In genomic region chr2:134679740-134680139, GRCh38 we compare ENCODE assay signal across 13 cellular contexts. TPM values are rescaled to one million over a fixed set of nuclear protein-coding genes. Genes with fewer than 3 reads are reported as not detected.
DNase-seq lines count a peak whose midpoint lies in the region; ATAC-seq and TF ChIP-seq lines count a peak whose summit lies in the region.
"Had no signal": no experiment of that assay in that cellular context is flagged by ENCODE, and none has a peak within 500 bp of the region (broad histone marks: within the 10 kb centered on the region; RNA-seq: fewer than 3 reads in every experiment).

No MANE protein-coding gene starts in this region.

- peaks cover 0 to 3% (median 0%) of the 10 kb centered on the region in 7 donors for H3K9me3 Mint-ChIP-seq in CD4-positive, CD25-positive, alpha-beta regulatory T cell
- H3K9me3 Mint-ChIP-seq in activated CD4-positive, alpha-beta T cell treated with anti-CD3 and anti-CD28 coated beads, Interleukin-2, amount 10 ng/mL, durations not matched to agents 7 days and 5 days: peaks cover 17% of the 10 kb centered on the region

- peak overlapping the region in 2 of 3 donors; percentile 12 to 80 for H3K27ac Mint-ChIP-seq in CD4-positive, CD25-positive, alpha-beta regulatory T cell
- H3K27ac Mint-ChIP-seq in activated CD4-positive, alpha-beta T cell treated with anti-CD3 and anti-CD28 coated beads, Interleukin-2, amount 10 ng/mL, durations not matched to agents 7 days and 5 days: peak overlapping the region; percentile 26

- no peaks in the 10 kb centered on the region for H3K27me3 Mint-ChIP-seq in CD4-positive, CD25-positive, alpha-beta regulatory T cell
- peaks cover 15% of the 10 kb centered on the region for H3K27me3 Mint-ChIP-seq in activated CD4-positive, alpha-beta T cell treated with anti-CD3 and anti-CD28 coated beads, Interleukin-2, amount 10 ng/mL, durations not matched to agents 7 days and 5 days

- H3K4me1 ChIP-seq in CD4-positive, CD25-positive, alpha-beta regulatory T cell (ENCODE audit: control insufficient read depth, insufficient read depth, low read length, poor library complexity, severe bottlenecking): peaks cover 52% of the 10 kb centered on the region

- no peak overlapping the region for H3K27ac ChIP-seq in CD4-positive, CD25-positive, alpha-beta regulatory T cell (ENCODE audit: insufficient read depth, low read length, poor library complexity, severe bottlenecking)
- peak overlapping the region; percentile 54 for H3K27ac ChIP-seq in KOPT-K1 (ENCODE audit: low read depth, low read length, poor library complexity, severe bottlenecking)
- H3K27ac ChIP-seq: Peyer's patch, skin epidermis had no signal

- peak; percentile 67 to 88 for ATAC-seq in CD4-positive, CD25-positive, alpha-beta regulatory T cell (ENCODE audit: low read depth in 2 of 2)
- ATAC-seq in HG03196 (IDR thresholded peaks at IDR 0.05; ENCODE audit: unreplicated experiment) (no peak), HG02852 (IDR thresholded peaks at IDR 0.05; ENCODE audit: unreplicated experiment) (no peak)
- ATAC-seq: body of pancreas, GM12878 had no signal

- no peaks in the 10 kb centered on the region for H3K36me3 ChIP-seq in CD4-positive, CD25-positive, alpha-beta regulatory T cell (ENCODE audit: control insufficient read depth, insufficient read depth, low read length)
- no peaks in the 10 kb centered on the region for H3K36me3 ChIP-seq in KOPT-K1 (ENCODE audit: insufficient read depth, low read length)
- H3K36me3 ChIP-seq: Peyer's patch had no signal

- DNase-seq in CD4-positive, CD25-positive, alpha-beta regulatory T cell: peak in 2 of 3 donors; percentile 49 to 71
- peak; percentile 57 for DNase-seq in activated CD4-positive, alpha-beta T cell treated with anti-CD3 and anti-CD28 coated beads, Interleukin-2, amount 10 ng/mL, durations not matched to agents 7 days and 5 days
- DNase-seq in germinal center (ENCODE audit: low spot score): peak; percentile 71
- no peak for DNase-seq in HEK293T (ENCODE audit: extremely low spot score)
- no peak for DNase-seq in DMS79 (lab: John Stamatoyannopoulos, UW)
- DNase-seq: body of pancreas, NCI-H187 treated with DMSO at 0.1 percent for 48 hours had no signal

- H3K9me3 ChIP-seq in CD4-positive, CD25-positive, alpha-beta regulatory T cell (ENCODE audit: control insufficient read depth in 2 of 2, low read length in 2 of 2): no peaks in the 10 kb centered on the region
- no peaks in the 10 kb centered on the region for H3K9me3 ChIP-seq in KOPT-K1 (ENCODE audit: insufficient read depth, low read length, poor library complexity, severe bottlenecking)
- H3K9me3 ChIP-seq: body of pancreas, Peyer's patch had no signal

- peak overlapping the region; percentile 9 to 70 (median 42) for H3K4me3 Mint-ChIP-seq in CD4-positive, CD25-positive, alpha-beta regulatory T cell
- peak overlapping the region; percentile 40 for H3K4me3 Mint-ChIP-seq in activated CD4-positive, alpha-beta T cell treated with anti-CD3 and anti-CD28 coated beads, Interleukin-2, amount 10 ng/mL, durations not matched to agents 7 days and 5 days

- CTCF ChIA-PET in activated CD4-positive, alpha-beta T cell treated with anti-CD3 and anti-CD28 coated beads, Interleukin-2, amount 10 ng/mL, durations not matched to agents 7 days and 5 days (lab: Charles Lee): interaction anchor here (1.4 to 1.7 kb wide), 2 partner anchors 11 to 228 kb away, joined by 3 read pairs; no protein-coding TSS in a partner anchor
- CTCF ChIA-PET in HEK293T (lab: Yijun Ruan, JAX): no interaction called here

- H3K27me3 ChIP-seq in CD4-positive, CD25-positive, alpha-beta regulatory T cell (ENCODE audit: control insufficient read depth, insufficient read depth, low read length): no peaks in the 10 kb centered on the region
- H3K27me3 ChIP-seq: body of pancreas, Peyer's patch had no signal

- peaks cover 18 to 63% (median 38%) of the 10 kb centered on the region in 4 donors for H3K4me1 Mint-ChIP-seq in CD4-positive, CD25-positive, alpha-beta regulatory T cell
- H3K4me1 Mint-ChIP-seq in activated CD4-positive, alpha-beta T cell treated with anti-CD3 and anti-CD28 coated beads, Interleukin-2, amount 10 ng/mL, durations not matched to agents 7 days and 5 days: peaks cover 71% of the 10 kb centered on the region

- POLR2A ChIA-PET in activated CD4-positive, alpha-beta T cell treated with anti-CD3 and anti-CD28 coated beads, Interleukin-2, amount 10 ng/mL, durations not matched to agents 7 days and 5 days (lab: Charles Lee): no interaction called here
- POLR2A ChIA-PET in HEK293T (lab: Yijun Ruan, JAX): no interaction called here

- no peaks in the 10 kb centered on the region for H3K36me3 Mint-ChIP-seq in CD4-positive, CD25-positive, alpha-beta regulatory T cell
- peaks cover 12% of the 10 kb centered on the region for H3K36me3 Mint-ChIP-seq in activated CD4-positive, alpha-beta T cell treated with anti-CD3 and anti-CD28 coated beads, Interleukin-2, amount 10 ng/mL, durations not matched to agents 7 days and 5 days (ENCODE audit: low read depth)

- H3K4me3 ChIP-seq in CD4-positive, CD25-positive, alpha-beta regulatory T cell (ENCODE audit: low read depth, low read length): peak overlapping the region; percentile 76
- H3K4me3 ChIP-seq: body of pancreas, GM12878, Peyer's patch, skin epidermis had no signal

TF ChIP-seq in HEK293T, 16 proteins besides CTCF, POLR2A, EP300 and RAD21:
- TF ChIP-seq FOXM1 (IDR thresholded peaks at IDR 0.05; ENCODE audit: borderline replicate concordance) (no peak), FOXA1 (IDR thresholded peaks at IDR 0.05) (no peak), ELF4 (IDR thresholded peaks at IDR 0.05) (no peak), LEF1 (IDR thresholded peaks at IDR 0.05; ENCODE audit: borderline replicate concordance) (no peak)

RNA-seq across cellular contexts. Expression of gene TMEM163, which starts 39.1 kb away (rescaled TPM):
- total RNA-seq in CD4-positive, CD25-positive, alpha-beta regulatory T cell: 0.64 TPM
- 1 to 10 TPM in 1 of 4 donors, under 1 TPM in 3; 0.08 to 1.0 (median 0.30) TPM for polyA plus RNA-seq in CD4-positive, CD25-positive, alpha-beta regulatory T cell
- not detected for total RNA-seq in activated CD4-positive, alpha-beta T cell treated with anti-CD3 and anti-CD28 coated beads, Interleukin-2, amount 10 ng/mL, durations not matched to agents 7 days and 5 days

Comparison
In these comparisons a context has a peak if more than half of its experiments do, and no peak if none do; other contexts are left out.
1. ATAC-seq: peak in CD4-positive, CD25-positive, alpha-beta regulatory T cell (2 of 2); none in HG03196 (single experiment) and HG02852 (single experiment).
2. DNase-seq: peak in CD4-positive, CD25-positive, alpha-beta regulatory T cell (2 of 3), activated CD4-positive, alpha-beta T cell treated with anti-CD3 and anti-CD28 coated beads, Interleukin-2, amount 10 ng/mL, durations not matched to agents 7 days and 5 days (single experiment) and germinal center (single experiment); none in HEK293T (single experiment) and DMS79 (single experiment).